In genomic region chr1:21251773-21252471, GRCh38 we compare ENCODE assay signal across 1 cellular context.
TF ChIP-seq lines count a peak whose summit lies in the region.

No MANE protein-coding gene starts in this region.

TF ChIP-seq in HepG2, 621 proteins besides CTCF, POLR2A, EP300 and RAD21 (continued from another document and continues in another):
- TF ChIP-seq, protein P1, sequence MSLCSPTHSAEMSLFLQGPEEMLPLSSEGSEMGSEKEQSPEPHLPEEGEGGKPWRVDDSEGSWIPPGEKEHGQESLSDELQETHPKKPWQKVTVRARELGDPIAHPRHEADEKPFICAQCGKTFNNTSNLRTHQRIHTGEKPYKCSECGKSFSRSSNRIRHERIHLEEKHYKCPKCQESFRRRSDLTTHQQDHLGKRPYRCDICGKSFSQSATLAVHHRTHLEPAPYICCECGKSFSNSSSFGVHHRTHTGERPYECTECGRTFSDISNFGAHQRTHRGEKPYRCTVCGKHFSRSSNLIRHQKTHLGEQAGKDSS (CRISPR knock-in tag; IDR thresholded peaks at IDR 0.05; ENCODE audit: borderline replicate concordance, low read depth), result no peak
- TF ChIP-seq TEF (CRISPR knock-in tag; IDR thresholded peaks at IDR 0.05) (no peak), ARHGAP35 (CRISPR knock-in tag; IDR thresholded peaks at IDR 0.05; ENCODE audit: borderline replicate concordance) (no peak), MLLT10 (CRISPR knock-in tag; IDR thresholded peaks at IDR 0.05) (no peak), MIER3 (CRISPR knock-in tag; IDR thresholded peaks at IDR 0.05; ENCODE audit: borderline replicate concordance) (peak; percentile 52; the same call in 1 of the 2 replicates), SMARCE1 (IDR thresholded peaks at IDR 0.05; ENCODE audit: borderline replicate concordance) (no peak), RFX3 (CRISPR knock-in tag; IDR thresholded peaks at IDR 0.05) (peak; percentile 60), ZNF430 (CRISPR knock-in tag; IDR thresholded peaks at IDR 0.05) (no peak), THYN1 (CRISPR knock-in tag; IDR thresholded peaks at IDR 0.05; ENCODE audit: borderline replicate concordance, low read depth) (no peak), ZNF317 (CRISPR knock-in tag; IDR thresholded peaks at IDR 0.05) (peak; percentile 93), MIXL1 (CRISPR knock-in tag; IDR thresholded peaks at IDR 0.05) (peak; percentile 74; the same call in 1 of the 2 replicates), ZNF709 (CRISPR knock-in tag; IDR thresholded peaks at IDR 0.05) (no peak), ATM (IDR thresholded peaks at IDR 0.05; ENCODE audit: borderline replicate concordance) (no peak), RNF219 (CRISPR knock-in tag; IDR thresholded peaks at IDR 0.05) (no peak), MEIS1 (CRISPR knock-in tag; IDR thresholded peaks at IDR 0.05; ENCODE audit: borderline replicate concordance) (no peak), ONECUT2 (CRISPR knock-in tag; IDR thresholded peaks at IDR 0.05) (peak; percentile 91), ZNF235 (CRISPR knock-in tag; IDR thresholded peaks at IDR 0.05; ENCODE audit: borderline replicate concordance) (no peak), ZFP90 (CRISPR knock-in tag; IDR thresholded peaks at IDR 0.05; ENCODE audit: borderline replicate concordance) (no peak), NFE2L1 (CRISPR knock-in tag; IDR thresholded peaks at IDR 0.05; ENCODE audit: borderline replicate concordance) (no peak), TFDP1 (CRISPR knock-in tag; IDR thresholded peaks at IDR 0.05; ENCODE audit: borderline replicate concordance) (no peak), ZNF138 (CRISPR knock-in tag; IDR thresholded peaks at IDR 0.05; ENCODE audit: low read depth) (no peak), SOX6 (IDR thresholded peaks at IDR 0.05) (no peak), SOX6 (CRISPR knock-in tag; IDR thresholded peaks at IDR 0.05) (peak; percentile 84), ZNF678 (CRISPR knock-in tag; IDR thresholded peaks at IDR 0.05) (no peak), ZNF883 (CRISPR knock-in tag; IDR thresholded peaks at IDR 0.05; ENCODE audit: not compliant biosample characterization) (no peak), HINFP (CRISPR knock-in tag; IDR thresholded peaks at IDR 0.05; ENCODE audit: low read depth) (no peak), THAP7 (CRISPR knock-in tag; IDR thresholded peaks at IDR 0.05) (no peak), FOXA1 (IDR thresholded peaks at IDR 0.05) (peak; percentile 74), FOXA1 (CRISPR knock-in tag; IDR thresholded peaks at IDR 0.05) (peak; percentile 96), RFX5 (IDR thresholded peaks at IDR 0.05; ENCODE audit: low read depth, low read length) (no peak), HNRNPK (IDR thresholded peaks at IDR 0.05; ENCODE audit: low read depth, low read length, poor library complexity, severe bottlenecking) (no peak), ZNF652 (CRISPR knock-in tag; IDR thresholded peaks at IDR 0.05; ENCODE audit: borderline replicate concordance, low read depth) (no peak), POLR2AphosphoS5 (IDR thresholded peaks at IDR 0.05; ENCODE audit: low read depth, low read length) (no peak), SRY (CRISPR knock-in tag; IDR thresholded peaks at IDR 0.05) (no peak), ZNF563 (CRISPR knock-in tag; IDR thresholded peaks at IDR 0.05) (no peak), TRAFD1 (CRISPR knock-in tag; IDR thresholded peaks at IDR 0.05; ENCODE audit: borderline replicate concordance) (no peak), ZNF552 (CRISPR knock-in tag; IDR thresholded peaks at IDR 0.05; ENCODE audit: borderline replicate concordance) (no peak), CHD2 (IDR thresholded peaks at IDR 0.05; ENCODE audit: low read depth, low read length) (no peak), HNF4G (IDR thresholded peaks at IDR 0.05; ENCODE audit: borderline replicate concordance, low read depth, low read length) (0 out of 2 replicates have a peak, but pooled peaks have one; percentile 56), HNF4G (CRISPR knock-in tag; IDR thresholded peaks at IDR 0.05; ENCODE audit: borderline replicate concordance, low read depth) (peak; percentile 55; the same call in 1 of the 2 replicates), SAP130 (CRISPR knock-in tag; IDR thresholded peaks at IDR 0.05; ENCODE audit: low read depth) (peak; percentile 88)
- TF ChIP-seq, protein P2, sequence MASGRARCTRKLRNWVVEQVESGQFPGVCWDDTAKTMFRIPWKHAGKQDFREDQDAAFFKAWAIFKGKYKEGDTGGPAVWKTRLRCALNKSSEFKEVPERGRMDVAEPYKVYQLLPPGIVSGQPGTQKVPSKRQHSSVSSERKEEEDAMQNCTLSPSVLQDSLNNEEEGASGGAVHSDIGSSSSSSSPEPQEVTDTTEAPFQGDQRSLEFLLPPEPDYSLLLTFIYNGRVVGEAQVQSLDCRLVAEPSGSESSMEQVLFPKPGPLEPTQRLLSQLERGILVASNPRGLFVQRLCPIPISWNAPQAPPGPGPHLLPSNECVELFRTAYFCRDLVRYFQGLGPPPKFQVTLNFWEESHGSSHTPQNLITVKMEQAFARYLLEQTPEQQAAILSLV (CRISPR knock-in tag; IDR thresholded peaks at IDR 0.05; ENCODE audit: borderline replicate concordance), result no peak
- TF ChIP-seq, protein P3, sequence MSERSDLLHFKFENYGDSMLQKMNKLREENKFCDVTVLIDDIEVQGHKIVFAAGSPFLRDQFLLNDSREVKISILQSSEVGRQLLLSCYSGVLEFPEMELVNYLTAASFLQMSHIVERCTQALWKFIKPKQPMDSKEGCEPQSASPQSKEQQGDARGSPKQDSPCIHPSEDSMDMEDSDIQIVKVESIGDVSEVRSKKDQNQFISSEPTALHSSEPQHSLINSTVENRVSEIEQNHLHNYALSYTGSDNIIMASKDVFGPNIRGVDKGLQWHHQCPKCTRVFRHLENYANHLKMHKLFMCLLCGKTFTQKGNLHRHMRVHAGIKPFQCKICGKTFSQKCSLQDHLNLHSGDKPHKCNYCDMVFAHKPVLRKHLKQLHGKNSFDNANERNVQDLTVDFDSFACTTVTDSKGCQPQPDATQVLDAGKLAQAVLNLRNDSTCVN (CRISPR knock-in tag; IDR thresholded peaks at IDR 0.05; ENCODE audit: borderline replicate concordance), result no peak; the same call in 1 of the 2 replicates
- TF ChIP-seq, protein P4, sequence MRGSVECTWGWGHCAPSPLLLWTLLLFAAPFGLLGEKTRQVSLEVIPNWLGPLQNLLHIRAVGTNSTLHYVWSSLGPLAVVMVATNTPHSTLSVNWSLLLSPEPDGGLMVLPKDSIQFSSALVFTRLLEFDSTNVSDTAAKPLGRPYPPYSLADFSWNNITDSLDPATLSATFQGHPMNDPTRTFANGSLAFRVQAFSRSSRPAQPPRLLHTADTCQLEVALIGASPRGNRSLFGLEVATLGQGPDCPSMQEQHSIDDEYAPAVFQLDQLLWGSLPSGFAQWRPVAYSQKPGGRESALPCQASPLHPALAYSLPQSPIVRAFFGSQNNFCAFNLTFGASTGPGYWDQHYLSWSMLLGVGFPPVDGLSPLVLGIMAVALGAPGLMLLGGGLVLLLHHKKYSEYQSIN (CRISPR knock-in tag; IDR thresholded peaks at IDR 0.05; ENCODE audit: borderline replicate concordance), result no peak
- TF ChIP-seq, protein P5, sequence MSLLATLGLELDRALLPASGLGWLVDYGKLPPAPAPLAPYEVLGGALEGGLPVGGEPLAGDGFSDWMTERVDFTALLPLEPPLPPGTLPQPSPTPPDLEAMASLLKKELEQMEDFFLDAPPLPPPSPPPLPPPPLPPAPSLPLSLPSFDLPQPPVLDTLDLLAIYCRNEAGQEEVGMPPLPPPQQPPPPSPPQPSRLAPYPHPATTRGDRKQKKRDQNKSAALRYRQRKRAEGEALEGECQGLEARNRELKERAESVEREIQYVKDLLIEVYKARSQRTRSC (CRISPR knock-in tag; IDR thresholded peaks at IDR 0.05; ENCODE audit: low read depth), result no peak
- TF ChIP-seq, protein P6, sequence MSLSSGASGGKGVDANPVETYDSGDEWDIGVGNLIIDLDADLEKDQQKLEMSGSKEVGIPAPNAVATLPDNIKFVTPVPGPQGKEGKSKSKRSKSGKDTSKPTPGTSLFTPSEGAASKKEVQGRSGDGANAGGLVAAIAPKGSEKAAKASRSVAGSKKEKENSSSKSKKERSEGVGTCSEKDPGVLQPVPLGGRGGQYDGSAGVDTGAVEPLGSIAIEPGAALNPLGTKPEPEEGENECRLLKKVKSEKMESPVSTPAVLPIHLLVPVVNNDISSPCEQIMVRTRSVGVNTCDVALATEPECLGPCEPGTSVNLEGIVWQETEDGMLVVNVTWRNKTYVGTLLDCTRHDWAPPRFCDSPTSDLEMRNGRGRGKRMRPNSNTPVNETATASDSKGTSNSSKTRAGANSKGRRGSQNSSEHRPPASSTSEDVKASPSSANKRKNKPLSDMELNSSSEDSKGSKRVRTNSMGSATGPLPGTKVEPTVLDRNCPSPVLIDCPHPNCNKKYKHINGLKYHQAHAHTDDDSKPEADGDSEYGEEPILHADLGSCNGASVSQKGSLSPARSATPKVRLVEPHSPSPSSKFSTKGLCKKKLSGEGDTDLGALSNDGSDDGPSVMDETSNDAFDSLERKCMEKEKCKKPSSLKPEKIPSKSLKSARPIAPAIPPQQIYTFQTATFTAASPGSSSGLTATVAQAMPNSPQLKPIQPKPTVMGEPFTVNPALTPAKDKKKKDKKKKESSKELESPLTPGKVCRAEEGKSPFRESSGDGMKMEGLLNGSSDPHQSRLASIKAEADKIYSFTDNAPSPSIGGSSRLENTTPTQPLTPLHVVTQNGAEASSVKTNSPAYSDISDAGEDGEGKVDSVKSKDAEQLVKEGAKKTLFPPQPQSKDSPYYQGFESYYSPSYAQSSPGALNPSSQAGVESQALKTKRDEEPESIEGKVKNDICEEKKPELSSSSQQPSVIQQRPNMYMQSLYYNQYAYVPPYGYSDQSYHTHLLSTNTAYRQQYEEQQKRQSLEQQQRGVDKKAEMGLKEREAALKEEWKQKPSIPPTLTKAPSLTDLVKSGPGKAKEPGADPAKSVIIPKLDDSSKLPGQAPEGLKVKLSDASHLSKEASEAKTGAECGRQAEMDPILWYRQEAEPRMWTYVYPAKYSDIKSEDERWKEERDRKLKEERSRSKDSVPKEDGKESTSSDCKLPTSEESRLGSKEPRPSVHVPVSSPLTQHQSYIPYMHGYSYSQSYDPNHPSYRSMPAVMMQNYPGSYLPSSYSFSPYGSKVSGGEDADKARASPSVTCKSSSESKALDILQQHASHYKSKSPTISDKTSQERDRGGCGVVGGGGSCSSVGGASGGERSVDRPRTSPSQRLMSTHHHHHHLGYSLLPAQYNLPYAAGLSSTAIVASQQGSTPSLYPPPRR (CRISPR knock-in tag; IDR thresholded peaks at IDR 0.05; ENCODE audit: borderline replicate concordance), result peak; percentile 77; the same call in 1 of the 2 replicates
